In the genomic region with DNA sequence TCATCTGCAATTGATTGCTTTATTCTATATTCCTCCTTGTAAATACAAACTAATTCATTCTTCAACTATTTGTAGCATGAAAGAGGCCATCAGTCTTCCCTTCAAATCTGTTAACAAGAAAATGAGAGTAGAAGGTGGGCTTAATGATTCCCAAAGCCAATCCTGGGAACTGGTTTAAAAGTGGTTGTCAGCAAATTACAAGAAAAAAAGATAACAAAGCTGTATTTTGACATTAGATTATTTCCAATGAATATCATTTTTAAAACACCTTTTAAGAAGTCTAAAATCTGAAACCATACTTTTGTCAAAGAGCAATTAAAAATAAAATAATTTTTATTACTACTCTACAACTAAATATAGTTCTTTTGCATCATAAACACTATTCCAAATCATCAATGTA, we compare ENCODE assay signal across 1 cellular context.
TF ChIP-seq lines count a peak whose summit lies in the region.

No MANE protein-coding gene starts in this region.

TF ChIP-seq in A549, 52 proteins besides CTCF, POLR2A, EP300 and RAD21:
- TF ChIP-seq HOXB5 (CRISPR knock-in tag; IDR thresholded peaks at IDR 0.05), result no peak
- TF ChIP-seq MAFK (IDR thresholded peaks at IDR 0.05; ENCODE audit: partially characterized antibody), result peak; percentile 29
